Comparison of ENCODE assay signal across 1 cellular context in genomic region chr3:37103103-37103815, GRCh38.
TF ChIP-seq lines count a peak whose summit lies in the region.

No MANE protein-coding gene starts in this region.

TF ChIP-seq in GM23338, 12 proteins besides CTCF, POLR2A, EP300 and RAD21 (continued from another document):
- TF ChIP-seq REST (IDR thresholded peaks at IDR 0.05; ENCODE audit: unreplicated experiment) (no peak), ZNF114 (CRISPR knock-in tag; IDR thresholded peaks at IDR 0.05) (no peak), ZNF331 (CRISPR knock-in tag; IDR thresholded peaks at IDR 0.05; ENCODE audit: low read depth) (no peak), ZNF462 (CRISPR knock-in tag; IDR thresholded peaks at IDR 0.05) (no peak)
- TF ChIP-seq, protein P1, sequence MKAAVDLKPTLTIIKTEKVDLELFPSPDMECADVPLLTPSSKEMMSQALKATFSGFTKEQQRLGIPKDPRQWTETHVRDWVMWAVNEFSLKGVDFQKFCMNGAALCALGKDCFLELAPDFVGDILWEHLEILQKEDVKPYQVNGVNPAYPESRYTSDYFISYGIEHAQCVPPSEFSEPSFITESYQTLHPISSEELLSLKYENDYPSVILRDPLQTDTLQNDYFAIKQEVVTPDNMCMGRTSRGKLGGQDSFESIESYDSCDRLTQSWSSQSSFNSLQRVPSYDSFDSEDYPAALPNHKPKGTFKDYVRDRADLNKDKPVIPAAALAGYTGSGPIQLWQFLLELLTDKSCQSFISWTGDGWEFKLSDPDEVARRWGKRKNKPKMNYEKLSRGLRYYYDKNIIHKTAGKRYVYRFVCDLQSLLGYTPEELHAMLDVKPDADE (IDR thresholded peaks at IDR 0.05), result no peak
